In the genomic region with DNA sequence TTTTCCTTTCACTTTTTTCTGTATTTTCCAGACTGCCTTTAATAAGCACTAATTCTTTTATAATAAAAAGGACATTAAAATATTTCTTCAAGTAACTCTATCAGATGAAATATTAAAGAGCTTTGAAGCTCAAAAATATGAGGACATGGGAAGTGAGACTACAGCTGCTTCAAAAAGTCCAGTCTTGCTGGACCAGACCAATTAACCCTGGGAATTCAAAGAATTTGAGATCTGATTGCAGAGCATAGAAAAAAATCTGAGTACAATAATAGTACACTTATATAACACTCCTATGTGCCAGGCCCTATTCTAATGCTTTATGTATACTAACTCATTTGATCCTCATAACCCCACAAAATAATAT, we compare ENCODE assay signal across 10 cellular contexts. TPM values are rescaled to one million over a fixed set of nuclear protein-coding genes. Genes with fewer than 3 reads are reported as not detected.
DNase-seq lines count a peak whose midpoint lies in the region; ATAC-seq and TF ChIP-seq lines count a peak whose summit lies in the region.
"Had no signal": no experiment of that assay in that cellular context is flagged by ENCODE, and none has a peak within 500 bp of the region (broad histone marks: within the 10 kb centered on the region; RNA-seq: fewer than 3 reads in every experiment).

No MANE protein-coding gene starts in this region.

- no peaks in the 10 kb centered on the region for H3K9me3 ChIP-seq in hepatocyte (ENCODE audit: low read depth)
- H3K9me3 ChIP-seq in subcutaneous abdominal adipose tissue (ENCODE audit: control insufficient read depth in 5 of 5, low read length in 5 of 5): no peaks in the 10 kb centered on the region

- H3K9me2 ChIP-seq in hepatocyte (replicated peaks; ENCODE audit: insufficient read depth): no peaks in the 10 kb centered on the region

- DNase-seq in activated CD4-positive, alpha-beta T cell treated with anti-CD3 and anti-CD28 coated beads for 36 hours: no peak
- no peak for DNase-seq in activated CD4-positive, alpha-beta T cell treated with anti-CD3 and anti-CD28 coated beads for 4 hours
- DNase-seq in hepatocyte (ENCODE audit: low spot score) (no peak), DMS53 (lab: John Stamatoyannopoulos, UW) (no peak), NCI-H1048 (lab: John Stamatoyannopoulos, UW) (no peak), T-helper 1 cell (no peak)
- DNase-seq: 8988T, H9 had no signal

- peaks cover 85% of the 10 kb centered on the region for H3K4me1 Mint-ChIP-seq in activated CD4-positive, alpha-beta T cell treated with anti-CD3 and anti-CD28 coated beads for 36 hours
- peaks cover 44% of the 10 kb centered on the region for H3K4me1 Mint-ChIP-seq in activated T-helper 17 cell treated with anti-CD3 and anti-CD28 coated beads, Interleukin-2, amount 50 U/mL, for 72 hours

- POLR2A ChIA-PET in activated CD4-positive, alpha-beta T cell treated with anti-CD3 and anti-CD28 coated beads for 36 hours (lab: Charles Lee): interaction anchor here (0.6 to 1.4 kb wide), 3 partner anchors 10 to 211 kb away, joined by 3 to 6 read pairs (median 5); partner anchors contain the start of gene TMEM245

- peaks cover 2% of the 10 kb centered on the region for H3K9me3 Mint-ChIP-seq in activated CD4-positive, alpha-beta T cell treated with anti-CD3 and anti-CD28 coated beads for 36 hours (ENCODE audit: low read depth)
- no peaks in the 10 kb centered on the region for H3K9me3 Mint-ChIP-seq in activated T-helper 17 cell treated with anti-CD3 and anti-CD28 coated beads, Interleukin-2, amount 50 U/mL, for 72 hours
- H3K9me3 Mint-ChIP-seq: H9 had no signal

- no peak overlapping the region for H2AFZ ChIP-seq in hepatocyte

- H3K27me3 ChIP-seq in hepatocyte: no peaks in the 10 kb centered on the region
- H3K27me3 ChIP-seq in subcutaneous abdominal adipose tissue (ENCODE audit: control insufficient read depth in 5 of 5, insufficient read depth in 4 of 5, low read length in 5 of 5): no peaks in the 10 kb centered on the region

- no peak for TF ChIP-seq CTCF in hepatocyte (IDR thresholded peaks at IDR 0.05; ENCODE audit: poor library complexity)

- peaks cover 66% of the 10 kb centered on the region for H4K20me1 ChIP-seq in hepatocyte (ENCODE audit: insufficient read depth, poor library complexity, severe bottlenecking)

- intact Hi-C loops in activated CD4-positive, alpha-beta T cell treated with anti-CD3 and anti-CD28 coated beads for 36 hours (cut with DNase I, micrococcal nuclease): loop anchor here (1.0 to 10.0 kb wide), 8 partner anchors 8 to 1828 kb away; partner anchors contain the start of genes KLF4 (in 1 of the 2) and RAD23B (in 1 of the 2)

- H3K4me3 ChIP-seq in hepatocyte: no peak overlapping the region
- no peak overlapping the region for H3K4me3 ChIP-seq in subcutaneous abdominal adipose tissue (ENCODE audit: low read depth in 1 of 5, low read length in 5 of 5)

- H3K27me3 Mint-ChIP-seq in activated CD4-positive, alpha-beta T cell treated with anti-CD3 and anti-CD28 coated beads for 36 hours: no peaks in the 10 kb centered on the region
- no peaks in the 10 kb centered on the region for H3K27me3 Mint-ChIP-seq in activated T-helper 17 cell treated with anti-CD3 and anti-CD28 coated beads, Interleukin-2, amount 50 U/mL, for 72 hours

- H3K27ac ChIP-seq in hepatocyte (peak overlapping the region; percentile 65), subcutaneous abdominal adipose tissue (ENCODE audit: low read depth, low read length) (peak overlapping the region; percentile 59)

- peaks cover 98% of the 10 kb centered on the region for H3K79me2 ChIP-seq in hepatocyte

- no peak for ATAC-seq in activated CD4-positive, alpha-beta T cell treated with anti-CD3 and anti-CD28 coated beads for 36 hours
- ATAC-seq in activated T-helper 17 cell treated with anti-CD3 and anti-CD28 coated beads, Interleukin-2, amount 50 U/mL, for 72 hours (replicated peaks): no peak

- H3K27ac Mint-ChIP-seq in activated CD4-positive, alpha-beta T cell treated with anti-CD3 and anti-CD28 coated beads for 36 hours: peak overlapping the region; percentile 82
- H3K27ac Mint-ChIP-seq in activated T-helper 17 cell treated with anti-CD3 and anti-CD28 coated beads, Interleukin-2, amount 50 U/mL, for 72 hours: peak overlapping the region; percentile 69

- CTCF ChIA-PET in activated CD4-positive, alpha-beta T cell treated with anti-CD3 and anti-CD28 coated beads for 36 hours (lab: Charles Lee): interaction anchor here (1.1 to 1.8 kb wide), 2 partner anchors 10 to 302 kb away, joined by 5 to 8 read pairs; no protein-coding TSS in a partner anchor

- no peaks in the 10 kb centered on the region for H3K36me3 ChIP-seq in hepatocyte (replicated peaks; ENCODE audit: insufficient read depth, low read depth)
- peaks cover 0 to 9% (median 3%) of the 10 kb centered on the region in 5 donors for H3K36me3 ChIP-seq in subcutaneous abdominal adipose tissue (ENCODE audit: control insufficient read depth in 5 of 5, insufficient read depth in 5 of 5, low read length in 5 of 5)

- peak overlapping the region in 2 of 5 donors; percentile 20 to 41 for H3K9ac ChIP-seq in subcutaneous abdominal adipose tissue (ENCODE audit: low read length in 5 of 5)

- H3K4me1 ChIP-seq in hepatocyte (ENCODE audit: insufficient read depth) (peaks cover 40% of the 10 kb centered on the region), subcutaneous abdominal adipose tissue (ENCODE audit: control insufficient read depth in 5 of 5, insufficient read depth in 5 of 5, low read length in 5 of 5) (peaks cover 6 to 51% (median 40%) of the 10 kb centered on the region in 5 donors)

- H3K36me3 Mint-ChIP-seq in activated CD4-positive, alpha-beta T cell treated with anti-CD3 and anti-CD28 coated beads for 36 hours (ENCODE audit: low read depth): peaks cover 14% of the 10 kb centered on the region
- peaks cover 21% of the 10 kb centered on the region for H3K36me3 Mint-ChIP-seq in activated T-helper 17 cell treated with anti-CD3 and anti-CD28 coated beads, Interleukin-2, amount 50 U/mL, for 72 hours (ENCODE audit: low read depth)

- peak overlapping the region; percentile 47 for H3K4me3 Mint-ChIP-seq in activated CD4-positive, alpha-beta T cell treated with anti-CD3 and anti-CD28 coated beads for 36 hours
- peak overlapping the region; percentile 65 for H3K4me3 Mint-ChIP-seq in activated T-helper 17 cell treated with anti-CD3 and anti-CD28 coated beads, Interleukin-2, amount 50 U/mL, for 72 hours
- H3K4me3 Mint-ChIP-seq: H9 had no signal

- peak overlapping the region; percentile 32 for H3K4me2 ChIP-seq in hepatocyte

RNA-seq across cellular contexts. Expression of gene TMEM245, which starts 9.8 kb away (rescaled TPM):
- 10 to 100 TPM; 24.0 to 24.5 TPM for total RNA-seq in activated CD4-positive, alpha-beta T cell treated with anti-CD3 and anti-CD28 coated beads for 36 hours
- total RNA-seq in activated T-helper 17 cell treated with anti-CD3 and anti-CD28 coated beads, Interleukin-2, amount 50 U/mL, for 72 hours: 10 to 100 TPM; 19.3 to 22.3 TPM
- 101 and 122 TPM in 2 replicates for total RNA-seq in hepatocyte
- polyA plus RNA-seq in hepatocyte: 54.9 and 63.5 TPM in 2 replicates

RNA-seq across cellular contexts. Expression of gene FRRS1L, which starts 57.1 kb away (rescaled TPM):
- not detected for total RNA-seq in activated CD4-positive, alpha-beta T cell treated with anti-CD3 and anti-CD28 coated beads for 36 hours
- total RNA-seq in activated T-helper 17 cell treated with anti-CD3 and anti-CD28 coated beads, Interleukin-2, amount 50 U/mL, for 72 hours: not detected
- 4.4 and 5.0 TPM in 2 replicates for total RNA-seq in hepatocyte
- 2.0 and 2.6 TPM in 2 replicates for polyA plus RNA-seq in hepatocyte
